In genomic region chr18:27763936-27764335, GRCh38 we compare ENCODE assay signal across 34 cellular contexts.
"Had no signal": no experiment of that assay in that cellular context is flagged by ENCODE, and none has a peak within 500 bp of the region (broad histone marks: within the 10 kb centered on the region; RNA-seq: fewer than 3 reads in every experiment).

No MANE protein-coding gene starts in this region.

- H3K27me3 ChIP-seq: breast epithelium, neutrophil, ovary, stomach, thyroid gland, upper lobe of left lung, vagina had no signal

- H3K4me3 ChIP-seq: breast epithelium, ovary, stomach, thyroid gland, upper lobe of left lung, vagina had no signal

- H3K27me3 Mint-ChIP-seq: activated naive CD8-positive, alpha-beta T cell treated with anti-CD3 and anti-CD28 coated beads for 36 hours; central memory CD8-positive, alpha-beta T cell; progenitor cell of endocrine pancreas; stimulated activated naive B cell treated with anti-CD40 and anti-IgM and Interleukin-4, amounts not matched to agents 10 μg/mL and 1 μg/mL and 100 μg/mL, for 72 hours; T-helper 17 cell had no signal

- ATAC-seq: activated CD4-positive, CD25-positive, alpha-beta regulatory T cell treated with anti-CD3 and anti-CD28 coated beads, Interleukin-2, amount 50 U/mL, for 24 hours; left colon; sciatic nerve; stimulated activated naive B cell treated with anti-CD40 and anti-IgM and Interleukin-4, amounts not matched to agents 10 μg/mL and 1 μg/mL and 100 μg/mL, for 72 hours; T-helper 17 cell had no signal

- H3K36me3 Mint-ChIP-seq: activated naive CD8-positive, alpha-beta T cell treated with anti-CD3 and anti-CD28 coated beads for 36 hours; immature natural killer cell; stimulated activated naive B cell treated with anti-CD40 and anti-IgM and Interleukin-4, amounts not matched to agents 10 μg/mL and 1 μg/mL and 100 μg/mL, for 72 hours had no signal

- H3K9me3 Mint-ChIP-seq: activated naive CD4-positive, alpha-beta T cell treated with anti-CD3 and anti-CD28 coated beads for 36 hours; nephron progenitor cell had no signal

- H3K27ac Mint-ChIP-seq: activated naive CD4-positive, alpha-beta T cell treated with anti-CD3 and anti-CD28 coated beads for 36 hours; activated naive CD8-positive, alpha-beta T cell treated with anti-CD3 and anti-CD28 coated beads for 36 hours; immature natural killer cell; nephron progenitor cell; progenitor cell of endocrine pancreas; stimulated activated naive B cell treated with anti-CD40 and anti-IgM and Interleukin-4, amounts not matched to agents 10 μg/mL and 1 μg/mL and 100 μg/mL, for 72 hours; T-helper 17 cell had no signal

- FAIRE-seq: colon, kidney, small intestine had no signal

- H3K27ac ChIP-seq: breast epithelium, neutrophil, ovary, stomach, thyroid gland, upper lobe of left lung, vagina, WERI-Rb-1 had no signal

- DNase-seq: activated CD4-positive, alpha-beta T cell treated with anti-CD3 and anti-CD28 coated beads for 48 hours; activated CD4-positive, alpha-beta T cell treated with anti-CD3 and anti-CD28 coated beads, Interleukin-2, amount 50 U/mL, for 48 hours; activated CD8-positive, alpha-beta memory T cell treated with anti-CD3 and anti-CD28 coated beads for 24 hours; activated effector memory CD4-positive, alpha-beta T cell treated with anti-CD3 and anti-CD28 coated beads, Interleukin-2, amount 50 U/mL, for 16 hours; activated naive CD4-positive, alpha-beta T cell treated with anti-CD3 and anti-CD28 coated beads for 36 hours; activated naive CD8-positive, alpha-beta T cell treated with anti-CD3 and anti-CD28 coated beads for 36 hours; amniotic stem cell; effector CD8-positive, alpha-beta T cell; head of caudate nucleus; hippocampal formation; immature natural killer cell; kidney; left colon; mammary epithelial cell; nephron progenitor cell; ovary; retina; small intestine; stimulated activated CD4-positive, alpha-beta T cell treated with anti-CD3 and anti-CD28 coated beads, Interleukin-1b, Interleukin-23, amount 100 ng/mL, for 48 hours; stimulated activated naive B cell treated with anti-CD40 and anti-IgM and Interleukin-4, amounts not matched to agents 10 μg/mL and 1 μg/mL and 100 μg/mL, for 72 hours; stomach; T-helper 17 cell; T1000; thyroid gland; upper lobe of left lung; WERI-Rb-1 had no signal

- H3K4me1 ChIP-seq: breast epithelium, stomach, thyroid gland, upper lobe of left lung, vagina had no signal

- H3K9me3 ChIP-seq: breast epithelium, neutrophil, ovary, stomach, thyroid gland, upper lobe of left lung, vagina had no signal

- H3K36me3 ChIP-seq: breast epithelium, neutrophil, ovary, stomach, thyroid gland, upper lobe of left lung, vagina, WERI-Rb-1 had no signal

- H3K4me1 Mint-ChIP-seq: activated naive CD8-positive, alpha-beta T cell treated with anti-CD3 and anti-CD28 coated beads for 36 hours; central memory CD8-positive, alpha-beta T cell; immature natural killer cell; nephron progenitor cell; stimulated activated naive B cell treated with anti-CD40 and anti-IgM and Interleukin-4, amounts not matched to agents 10 μg/mL and 1 μg/mL and 100 μg/mL, for 72 hours; T-helper 17 cell had no signal

- H3K4me3 Mint-ChIP-seq: activated naive CD4-positive, alpha-beta T cell treated with anti-CD3 and anti-CD28 coated beads for 36 hours; activated naive CD8-positive, alpha-beta T cell treated with anti-CD3 and anti-CD28 coated beads for 36 hours; central memory CD8-positive, alpha-beta T cell; immature natural killer cell; nephron progenitor cell; stimulated activated naive B cell treated with anti-CD40 and anti-IgM and Interleukin-4, amounts not matched to agents 10 μg/mL and 1 μg/mL and 100 μg/mL, for 72 hours; T-helper 17 cell had no signal
